ENCODE assay signal across 16 cellular contexts in genomic region chr4:23957465-23957864, GRCh38.
"Had no signal": no experiment of that assay in that cellular context is flagged by ENCODE, and none has a peak within 500 bp of the region (broad histone marks: within the 10 kb centered on the region; RNA-seq: fewer than 3 reads in every experiment).

No MANE protein-coding gene starts in this region.

- H3K27ac ChIP-seq: cardiac muscle cell, foreskin keratinocyte, lower lobe of right lung, sigmoid colon, thoracic aorta, upper lobe of right lung had no signal

- H3K4me1 ChIP-seq: foreskin keratinocyte, sigmoid colon, upper lobe of right lung had no signal

- H3K27me3 ChIP-seq: cardiac muscle cell, foreskin keratinocyte, sigmoid colon, upper lobe of right lung had no signal

- DNase-seq: activated B cell treated with CpG ODN at 0.5 μM for 24 hours; activated CD4-positive, alpha-beta T cell treated with anti-CD3 and anti-CD28 coated beads, Interleukin-2, amount 10 ng/mL, durations not matched to agents 24 days and 14 days; activated CD8-positive, alpha-beta memory T cell treated with anti-CD3 and anti-CD28 coated beads, Interleukin-2, amount 50 U/mL, for 4 hours; activated CD8-positive, alpha-beta T cell treated with anti-CD3 and anti-CD28 coated beads, Interleukin-2, amount 10 ng/mL, durations not matched to agents 7 days and 5 days; activated gamma-delta T cell; activated T-cell treated with anti-CD3 and anti-CD28 coated beads, Interleukin-2, amount 50 U/mL, for 48 hours; foreskin keratinocyte; glutamatergic neuron; hypothalamus; lower lobe of right lung; sigmoid colon; stimulated activated CD4-positive, alpha-beta T cell treated with anti-CD3 and anti-CD28 coated beads, Interleukin-1b, Interleukin-23, amount 100 ng/mL, for 48 hours; upper lobe of right lung had no signal

- H3K9me3 ChIP-seq: lower lobe of right lung, sigmoid colon, thoracic aorta, upper lobe of right lung had no signal

- H3K36me3 ChIP-seq: cardiac muscle cell, lower lobe of right lung, sigmoid colon, thoracic aorta, upper lobe of right lung had no signal

- ATAC-seq: activated CD8-positive, alpha-beta T cell treated with anti-CD3 and anti-CD28 coated beads, Interleukin-2, amount 10 ng/mL, durations not matched to agents 7 days and 5 days; activated naive CD4-positive, alpha-beta T cell treated with anti-CD3 and anti-CD28 coated beads, Interleukin-2, amount 50 U/mL, for 72 hours; lower lobe of right lung; upper lobe of right lung had no signal

- H3K4me3 ChIP-seq: cardiac muscle cell, lower lobe of right lung, sigmoid colon, thoracic aorta, upper lobe of right lung had no signal
